Comparison of ENCODE assay signal across 12 cellular contexts in genomic region chr2:70181363-70181956, GRCh38. TPM values are rescaled to one million over a fixed set of nuclear protein-coding genes. Genes with fewer than 3 reads are reported as not detected.
DNase-seq lines count a peak whose midpoint lies in the region; ATAC-seq and TF ChIP-seq lines count a peak whose summit lies in the region.
"Had no signal": no experiment of that assay in that cellular context is flagged by ENCODE, and none has a peak within 500 bp of the region (broad histone marks: within the 10 kb centered on the region; RNA-seq: fewer than 3 reads in every experiment).

No MANE protein-coding gene starts in this region.

- no peak overlapping the region for H3K27ac ChIP-seq in heart left ventricle
- H3K27ac ChIP-seq: neutrophil, tibial nerve had no signal

- no peak overlapping the region for H3K4me3 ChIP-seq in heart left ventricle
- H3K4me3 ChIP-seq: tibial nerve had no signal

- H3K27me3 Mint-ChIP-seq in nephron progenitor cell (ENCODE audit: low read depth, poor library complexity): no peaks in the 10 kb centered on the region
- no peaks in the 10 kb centered on the region for H3K27me3 Mint-ChIP-seq in activated T-helper 2 cell treated with anti-CD3 and anti-CD28 coated beads, Interferon-gamma antibody, Interleukin-2, Interleukin-4, amounts not matched to agents 10 μg/mL and 5 μg/mL and 100 μg/mL, durations not matched to agents 14 hours and 24 hours and 36 hours (ENCODE audit: low read depth)

- TF ChIP-seq CTCF in nephron progenitor cell (IDR thresholded peaks at IDR 0.05): no peak
- no peak for TF ChIP-seq CTCF in heart left ventricle (IDR thresholded peaks at IDR 0.05)

- H3K36me3 Mint-ChIP-seq in nephron progenitor cell (ENCODE audit: low read depth): peaks cover 24% of the 10 kb centered on the region
- peaks cover 44% of the 10 kb centered on the region for H3K36me3 Mint-ChIP-seq in activated T-helper 2 cell treated with anti-CD3 and anti-CD28 coated beads, Interferon-gamma antibody, Interleukin-2, Interleukin-4, amounts not matched to agents 10 μg/mL and 5 μg/mL and 100 μg/mL, durations not matched to agents 14 hours and 24 hours and 36 hours (ENCODE audit: low read depth)

- TF ChIP-seq POLR2A in heart left ventricle (IDR thresholded peaks at IDR 0.05): no peak

- no peak overlapping the region for H3K4me3 Mint-ChIP-seq in nephron progenitor cell
- no peak overlapping the region for H3K4me3 Mint-ChIP-seq in activated T-helper 2 cell treated with anti-CD3 and anti-CD28 coated beads, Interferon-gamma antibody, Interleukin-2, Interleukin-4, amounts not matched to agents 10 μg/mL and 5 μg/mL and 100 μg/mL, durations not matched to agents 14 hours and 24 hours and 36 hours (ENCODE audit: low read depth)

- no peaks in the 10 kb centered on the region for H3K4me1 Mint-ChIP-seq in nephron progenitor cell
- H3K4me1 Mint-ChIP-seq in activated T-helper 2 cell treated with anti-CD3 and anti-CD28 coated beads, Interferon-gamma antibody, Interleukin-2, Interleukin-4, amounts not matched to agents 10 μg/mL and 5 μg/mL and 100 μg/mL, durations not matched to agents 14 hours and 24 hours and 36 hours (ENCODE audit: low read depth): peaks cover 3% of the 10 kb centered on the region

- H3K4me1 ChIP-seq in heart left ventricle: no peaks in the 10 kb centered on the region
- H3K4me1 ChIP-seq: Caco-2, tibial nerve had no signal

- H3K27me3 ChIP-seq in heart left ventricle: no peaks in the 10 kb centered on the region
- H3K27me3 ChIP-seq: neutrophil, tibial nerve had no signal

- ATAC-seq in GM18867 (IDR thresholded peaks at IDR 0.05; ENCODE audit: unreplicated experiment) (peak; percentile 84), GM21786 (IDR thresholded peaks at IDR 0.05; ENCODE audit: unreplicated experiment) (peak; percentile 86), HG03575 (IDR thresholded peaks at IDR 0.05; ENCODE audit: extremely low read depth, insufficient number of reproducible peaks, low FRiP score, unreplicated experiment) (peak; percentile 53), heart left ventricle (no peak)

- intact Hi-C loops in heart left ventricle (cut with DNase I): no loop called here
- intact Hi-C loops in activated T-helper 2 cell treated with anti-CD3 and anti-CD28 coated beads, Interferon-gamma antibody, Interleukin-2, Interleukin-4, amounts not matched to agents 10 μg/mL and 5 μg/mL and 100 μg/mL, durations not matched to agents 14 hours and 24 hours and 36 hours (cut with micrococcal nuclease): no loop called here

- H3K27ac Mint-ChIP-seq in nephron progenitor cell: peak overlapping the region; percentile 69
- H3K27ac Mint-ChIP-seq in activated T-helper 2 cell treated with anti-CD3 and anti-CD28 coated beads, Interferon-gamma antibody, Interleukin-2, Interleukin-4, amounts not matched to agents 10 μg/mL and 5 μg/mL and 100 μg/mL, durations not matched to agents 14 hours and 24 hours and 36 hours: no peak overlapping the region

- H3K9me3 ChIP-seq in heart left ventricle: no peaks in the 10 kb centered on the region
- H3K9me3 ChIP-seq: Caco-2, neutrophil, tibial nerve had no signal

- DNase-seq in nephron progenitor cell: no peak
- DNase-seq in heart left ventricle: no peak
- DNase-seq in hypothalamus (lab: John Stamatoyannopoulos, UW): no peak
- no peak for DNase-seq in activated CD4-positive, CD25-positive, alpha-beta regulatory T cell treated with anti-CD3 and anti-CD28 coated beads, Interleukin-2, amount 50 U/mL, for 72 hours
- no peak for DNase-seq in activated T-helper 2 cell treated with anti-CD3 and anti-CD28 coated beads, Interferon-gamma antibody, Interleukin-2, Interleukin-4, amounts not matched to agents 10 μg/mL and 5 μg/mL and 100 μg/mL, durations not matched to agents 14 hours and 24 hours and 36 hours (ENCODE audit: low spot score)
- DNase-seq: Caco-2; stimulated activated CD4-positive, alpha-beta T cell treated with anti-CD3 and anti-CD28 coated beads, Interleukin-4, amount 100 ng/mL, for 4 hours had no signal

- peaks cover 0 to 65% (median 62%) of the 10 kb centered on the region in 9 donors for H3K36me3 ChIP-seq in heart left ventricle

- 89 to 92% (median 90%) methylated on average over 16 of the region's 16 CpGs for WGBS in heart left ventricle, 4 donors

- H3K9me3 Mint-ChIP-seq in nephron progenitor cell: no peaks in the 10 kb centered on the region
- H3K9me3 Mint-ChIP-seq in activated T-helper 2 cell treated with anti-CD3 and anti-CD28 coated beads, Interferon-gamma antibody, Interleukin-2, Interleukin-4, amounts not matched to agents 10 μg/mL and 5 μg/mL and 100 μg/mL, durations not matched to agents 14 hours and 24 hours and 36 hours: no peaks in the 10 kb centered on the region

RNA-seq across cellular contexts. Expression of gene C2orf42, which starts 9.4 kb away (rescaled TPM):
- total RNA-seq in heart left ventricle: 10 to 100 TPM in 5 of 9 donors, 1 to 10 TPM in 4; 6.2 to 14.9 (median 10.9) TPM
- polyA plus RNA-seq in heart left ventricle: 1 to 10 TPM; 3.5 to 6.5 TPM
- 22.1 and 24.7 TPM in 2 replicates for total RNA-seq in activated T-helper 2 cell treated with anti-CD3 and anti-CD28 coated beads, Interferon-gamma antibody, Interleukin-2, Interleukin-4, amounts not matched to agents 10 μg/mL and 5 μg/mL and 100 μg/mL, durations not matched to agents 14 hours and 24 hours and 36 hours

Comparison
In these comparisons a context has a peak if more than half of its experiments do, and no peak if none do; other contexts are left out.
1. ATAC-seq: peak in GM18867 (single experiment), GM21786 (single experiment) and HG03575 (single experiment); none in heart left ventricle (0 of 4).